ENCODE assay signal across 14 cellular contexts in the genomic region with DNA sequence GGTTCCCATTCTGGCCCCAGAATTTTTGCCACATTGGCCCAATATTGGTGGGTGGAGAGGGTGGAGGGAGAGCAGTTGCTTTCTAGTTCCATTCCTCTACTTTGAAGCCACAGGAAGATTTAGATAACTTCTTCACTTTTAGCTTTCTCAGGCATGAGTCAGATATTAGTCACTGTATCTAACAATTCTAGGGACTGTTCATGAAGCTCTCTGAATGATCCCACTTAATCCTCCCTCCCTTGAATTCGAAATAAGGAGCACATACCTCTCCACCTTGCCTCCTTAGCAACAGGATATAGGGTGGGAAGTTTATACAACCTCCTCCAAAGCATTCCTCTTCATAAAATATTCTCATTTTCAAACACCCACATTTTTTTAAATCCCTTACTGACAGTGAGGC. TPM values are rescaled to one million over a fixed set of nuclear protein-coding genes. Genes with fewer than 3 reads are reported as not detected.
DNase-seq lines count a peak whose midpoint lies in the region; ATAC-seq and TF ChIP-seq lines count a peak whose summit lies in the region.
"Had no signal": no experiment of that assay in that cellular context is flagged by ENCODE, and none has a peak within 500 bp of the region (broad histone marks: within the 10 kb centered on the region; RNA-seq: fewer than 3 reads in every experiment).

No MANE protein-coding gene starts in this region.

- TF ChIP-seq RAD21 in SK-N-SH (IDR thresholded peaks at IDR 0.05; ENCODE audit: low read length): no peak

- H4K20me1 ChIP-seq in SK-N-SH (ENCODE audit: insufficient read depth): no peaks in the 10 kb centered on the region

- CTCF ChIA-PET in SK-N-SH (lab: Yijun Ruan, JAX): no interaction called here

- no peak for TF ChIP-seq EP300 in SK-N-SH (IDR thresholded peaks at IDR 0.05; ENCODE audit: borderline replicate concordance in 1 of 2, low read depth in 1 of 2, low read length in 1 of 2)

- POLR2A ChIA-PET in SK-N-SH (lab: Yijun Ruan, JAX): no interaction called here

- peak overlapping the region in 1 of 2 experiments; percentile 66; a peak in 2 of 4 replicates for H3K27ac ChIP-seq in SK-N-SH (ENCODE audit: low read depth in 2 of 2, low read length in 1 of 2)
- H3K27ac ChIP-seq: KMS-11, lower lobe of right lung had no signal

- no peaks in the 10 kb centered on the region for H3K27me3 ChIP-seq in SK-N-SH (ENCODE audit: insufficient read depth)

- WGBS in SK-N-SH (ENCODE audit: low lambda C conversion rate): 0% methylated on average over 1 of the region's 1 CpG

- H3K4me2 ChIP-seq in SK-N-SH: peak overlapping the region; percentile 32; the same call in 1 of the 2 replicates
- H3K4me2 ChIP-seq: KMS-11 had no signal

- no peak for ATAC-seq in HG02973 (IDR thresholded peaks at IDR 0.05; ENCODE audit: unreplicated experiment)
- ATAC-seq: lower lobe of right lung; stimulated activated memory B cell treated with anti-CD40 and anti-IgM and Interleukin-4, amounts not matched to agents 10 μg/mL and 1 μg/mL and 100 μg/mL, for 72 hours had no signal

- H3F3A ChIP-seq in SK-N-SH (replicated peaks; ENCODE audit: insufficient read depth): peaks cover 17% of the 10 kb centered on the region

- peak overlapping the region; percentile 6; the same call in 1 of the 2 replicates for H3K9ac ChIP-seq in SK-N-SH
- H3K9ac ChIP-seq: KMS-11 had no signal

- DNase-seq in GM04503 (ENCODE audit: low read depth): peak; percentile 8
- DNase-seq in SK-N-SH: no peak
- peak; percentile 2 for DNase-seq in fibroblast of peridontal ligament (ENCODE audit: extremely low read depth)
- peak; percentile 25 for DNase-seq in skeletal muscle cell (ENCODE audit: low read depth)
- no peak for DNase-seq in NCI-H510A (lab: John Stamatoyannopoulos, UW)
- no peak for DNase-seq in SKM-1 (lab: John Stamatoyannopoulos, UW; ENCODE audit: unreplicated experiment)
- no peak for DNase-seq in activated CD4-positive, alpha-beta T cell treated with anti-CD3 and anti-CD28 coated beads, Interleukin-2, amount 50 U/mL, for 48 hours
- DNase-seq: lower lobe of right lung; NCI-H2107; posterior cingulate gyrus; stimulated activated CD4-positive, alpha-beta T cell treated with anti-CD3 and anti-CD28 coated beads, Interleukin-1b, Interleukin-23, amount 100 ng/mL, for 48 hours had no signal

- no peak overlapping the region; the same call in 1 of the 2 replicates for H2AFZ ChIP-seq in SK-N-SH (ENCODE audit: low read depth)

- H3K4me1 ChIP-seq in SK-N-SH (ENCODE audit: control insufficient read depth in 1 of 2, insufficient read depth in 2 of 2, low read depth in 1 of 2, low read length in 1 of 2): peaks cover 0 to 22% of the 10 kb centered on the region in 2 experiments; a peak in 2 of 4 replicates
- H3K4me1 ChIP-seq: lower lobe of right lung had no signal

- no peak overlapping the region for H3K4me3 ChIP-seq in SK-N-SH (ENCODE audit: low read depth in 2 of 2, low read length in 1 of 2)
- no peak overlapping the region for H3K4me3 ChIP-seq in skeletal muscle cell (ENCODE audit: low read depth, low read length)
- H3K4me3 ChIP-seq: lower lobe of right lung had no signal

- no peaks in the 10 kb centered on the region for H3K9me2 ChIP-seq in SK-N-SH

- no peaks in the 10 kb centered on the region for H3K9me3 ChIP-seq in SK-N-SH
- H3K9me3 ChIP-seq: lower lobe of right lung had no signal

- no peaks in the 10 kb centered on the region for H3K79me2 ChIP-seq in SK-N-SH (ENCODE audit: insufficient read depth)

- no peaks in the 10 kb centered on the region for H3K36me3 ChIP-seq in SK-N-SH (replicated peaks in 1 of 2; ENCODE audit: control insufficient read depth in 1 of 2, insufficient read depth in 2 of 2, low read length in 1 of 2)
- H3K36me3 ChIP-seq: lower lobe of right lung had no signal

- no peak for TF ChIP-seq CTCF in SK-N-SH (IDR thresholded peaks at IDR 0.05)

TF ChIP-seq in SK-N-SH, 30 proteins besides CTCF, POLR2A, EP300 and RAD21:
- TF ChIP-seq FOSL2 (IDR thresholded peaks at IDR 0.05; ENCODE audit: borderline replicate concordance, low read depth): peak; percentile 92
- TF ChIP-seq MXI1 (IDR thresholded peaks at IDR 0.05; ENCODE audit: low read depth, low read length): no peak
- peak; percentile 57; the same call in 1 of the 2 replicates for TF ChIP-seq TCF12 (IDR thresholded peaks at IDR 0.05)
- TF ChIP-seq ELF1 (IDR thresholded peaks at IDR 0.05): 0 out of 2 replicates have a peak, but pooled peaks have one; percentile 23
- TF ChIP-seq NFIC (IDR thresholded peaks at IDR 0.05; ENCODE audit: borderline replicate concordance): 0 out of 2 replicates have a peak, but pooled peaks have one; percentile 14
- TF ChIP-seq SMC3 (IDR thresholded peaks at IDR 0.05; ENCODE audit: low read depth, low read length): no peak
- TF ChIP-seq MAX (IDR thresholded peaks at IDR 0.05; ENCODE audit: low read depth): peak; percentile 46; the same call in 1 of the 2 replicates
- peak; percentile 38; the same call in 1 of the 2 replicates for TF ChIP-seq TEAD4 (IDR thresholded peaks at IDR 0.05; ENCODE audit: borderline replicate concordance, insufficient read depth)
- peak; percentile 82 for TF ChIP-seq JUND (IDR thresholded peaks at IDR 0.05)

RNA-seq across cellular contexts. Expression of gene FSHB, which starts 13.4 kb away (rescaled TPM):
- not detected in 2 replicates for polyA plus RNA-seq in SK-N-SH (2012; rRNA removed)
- not detected in 2 replicates for polyA plus RNA-seq in SK-N-SH (2012; cell fraction: cytosol; rRNA removed)
- polyA plus RNA-seq in SK-N-SH (2012; cell fraction: nucleus; rRNA removed): not detected in 2 replicates

Comparison
In these comparisons a context has a peak if more than half of its experiments do, and no peak if none do; other contexts are left out.
1. DNase-seq: peak in GM04503 (single experiment), fibroblast of peridontal ligament (single experiment) and skeletal muscle cell (single experiment); none in SK-N-SH (single experiment), NCI-H510A (single experiment), SKM-1 (single experiment) and activated CD4-positive, alpha-beta T cell treated with anti-CD3 and anti-CD28 coated beads, Interleukin-2, amount 50 U/mL, for 48 hours (0 of 2).